In the genomic region with DNA sequence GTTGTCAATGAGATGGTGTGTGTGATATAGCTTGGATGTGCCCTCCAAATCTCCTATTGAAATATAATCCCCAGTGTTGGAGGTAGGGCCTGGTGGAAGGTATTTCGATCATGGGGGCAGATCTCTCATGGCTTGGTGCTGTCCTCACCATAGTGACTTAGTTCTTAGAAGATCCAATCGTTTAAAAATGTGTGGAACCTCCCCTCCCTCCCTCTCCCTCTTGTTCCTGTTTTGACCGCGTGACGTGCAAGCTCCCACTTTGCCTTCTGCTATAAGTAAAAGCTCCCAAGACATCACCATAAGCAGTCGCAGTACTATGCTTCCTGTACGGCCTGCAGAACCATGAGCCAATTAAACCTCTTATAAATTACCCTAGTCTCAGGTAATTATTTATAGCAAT, we compare ENCODE assay signal across 28 cellular contexts.
"Had no signal": no experiment of that assay in that cellular context is flagged by ENCODE, and none has a peak within 500 bp of the region (broad histone marks: within the 10 kb centered on the region; RNA-seq: fewer than 3 reads in every experiment).

No MANE protein-coding gene starts in this region.

- H3K27me3 ChIP-seq: ascending aorta, cardiac muscle cell, pancreas, stomach, thyroid gland, upper lobe of left lung had no signal

- DNase-seq: activated CD4-positive, alpha-beta memory T cell treated with anti-CD3 and anti-CD28 coated beads, Interleukin-2, amount 10 ng/mL, durations not matched to agents 7 days and 5 days; activated CD4-positive, alpha-beta T cell treated with anti-CD3 and anti-CD28 coated beads for 1 hour; activated CD4-positive, alpha-beta T cell treated with anti-CD3 and anti-CD28 coated beads, Interleukin-2, amount 10 ng/mL, durations not matched to agents 7 days and 5 days; activated CD8-positive, alpha-beta memory T cell treated with anti-CD3 and anti-CD28 coated beads, Interleukin-2, amount 50 U/mL, for 48 hours; activated gamma-delta T cell; activated naive CD4-positive, alpha-beta T cell treated with anti-CD3 and anti-CD28 coated beads, Interleukin-2, amount 10 ng/mL, durations not matched to agents 7 days and 5 days; activated naive CD8-positive, alpha-beta T cell treated with anti-CD3 and anti-CD28 coated beads, Interleukin-2, amount 10 ng/mL, durations not matched to agents 7 days and 5 days; activated T-cell treated with anti-CD3 and anti-CD28 coated beads, Interleukin-2, amount 50 U/mL, for 24 hours; cortex of kidney; foreskin fibroblast; head of caudate nucleus; hippocampal formation; left cardiac atrium; naive thymus-derived CD4-positive, alpha-beta T cell; nucleus accumbens; pancreas; stimulated activated CD4-positive, alpha-beta T cell treated with anti-CD3 and anti-CD28 coated beads, Interleukin-15, amount 100 ng/mL, for 24 hours; stimulated activated CD4-positive, alpha-beta T cell treated with anti-CD3 and anti-CD28 coated beads, Interleukin-2, amount 100 ng/mL, for 24 hours; stimulated activated naive B cell treated with anti-CD40 and anti-IgM and Interleukin-4, amounts not matched to agents 10 μg/mL and 1 μg/mL and 100 μg/mL, for 72 hours; stomach; T-helper 9 cell; thyroid gland had no signal

- H3K4me1 ChIP-seq: ascending aorta, pancreas, prostate gland, stomach, thyroid gland, upper lobe of left lung had no signal

- H3K36me3 ChIP-seq: ascending aorta, cardiac muscle cell, pancreas, prostate gland, stomach, thyroid gland, upper lobe of left lung had no signal

- H3K9me3 ChIP-seq: ascending aorta, pancreas, prostate gland, stomach, thyroid gland, upper lobe of left lung had no signal

- H3K27ac ChIP-seq: ascending aorta, cardiac muscle cell, pancreas, prostate gland, stomach, thyroid gland, upper lobe of left lung had no signal

- H3K4me3 ChIP-seq: ascending aorta, cardiac muscle cell, pancreas, prostate gland, stomach, thyroid gland, upper lobe of left lung had no signal

- ATAC-seq: esophagus mucosa; naive thymus-derived CD4-positive, alpha-beta T cell; stimulated activated naive B cell treated with anti-CD40 and anti-IgM and Interleukin-4, amounts not matched to agents 10 μg/mL and 1 μg/mL and 100 μg/mL, for 72 hours; WTC11 had no signal
